Comparison of ENCODE assay signal across 9 cellular contexts in genomic region chr10:116274141-116274861, GRCh38. TPM values are rescaled to one million over a fixed set of nuclear protein-coding genes. Genes with fewer than 3 reads are reported as not detected.
DNase-seq lines count a peak whose midpoint lies in the region; ATAC-seq and TF ChIP-seq lines count a peak whose summit lies in the region.
"Had no signal": no experiment of that assay in that cellular context is flagged by ENCODE, and none has a peak within 500 bp of the region (broad histone marks: within the 10 kb centered on the region; RNA-seq: fewer than 3 reads in every experiment).

No MANE protein-coding gene starts in this region.

- TF ChIP-seq CTCF in nephron (IDR thresholded peaks at IDR 0.05; ENCODE audit: unreplicated experiment in 3 of 3): no peak
- TF ChIP-seq CTCF in natural killer cell (IDR thresholded peaks at IDR 0.05): no peak

- H3K9me3 Mint-ChIP-seq in nephron: no peaks in the 10 kb centered on the region
- peaks cover 0 to 5% of the 10 kb centered on the region in 2 donors for H3K9me3 Mint-ChIP-seq in natural killer cell

- H3K27ac Mint-ChIP-seq in nephron (peak overlapping the region; percentile 78 to 87 (median 84)), natural killer cell (no peak overlapping the region)

- ATAC-seq in natural killer cell: no peak

- intact Hi-C loops in natural killer cell (cut with micrococcal nuclease): no loop called here

- peaks cover 23% of the 10 kb centered on the region for H3K4me1 Mint-ChIP-seq in nephron
- peaks cover 0 to 13% of the 10 kb centered on the region in 2 donors for H3K4me1 Mint-ChIP-seq in natural killer cell

- DNase-seq in AG08396 (ENCODE audit: low spot score): peak; percentile 45
- peak; percentile 79 for DNase-seq in LHCN-M2 (ENCODE audit: low read depth)
- peak; percentile 67 for DNase-seq in ecto neural progenitor cell (ENCODE audit: low spot score)
- no peak for DNase-seq in OCI-M1 (lab: John Stamatoyannopoulos, UW)
- DNase-seq in mesenteric fat pad (ENCODE audit: low spot score): no peak
- DNase-seq in natural killer cell: no peak
- no peak for DNase-seq in NK-92 (lab: John Stamatoyannopoulos, UW; ENCODE audit: unreplicated experiment)
- DNase-seq: effector CD8-positive, alpha-beta T cell had no signal

- H3K4me3 Mint-ChIP-seq in nephron (peak overlapping the region; percentile 86 to 96 (median 94)), natural killer cell (no peak overlapping the region)

- H3K27me3 Mint-ChIP-seq in nephron (ENCODE audit: low read depth): peaks cover 54% of the 10 kb centered on the region
- H3K27me3 Mint-ChIP-seq in natural killer cell (ENCODE audit: low read depth in 2 of 2): peaks cover 31 to 39% of the 10 kb centered on the region in 2 donors

- no peaks in the 10 kb centered on the region for H3K36me3 Mint-ChIP-seq in nephron (ENCODE audit: low read depth)
- H3K36me3 Mint-ChIP-seq in natural killer cell: no peaks in the 10 kb centered on the region

RNA-seq across cellular contexts. Expression of gene GFRA1, which starts 1.3 kb away (rescaled TPM):
- total RNA-seq in LHCN-M2 (2014; rRNA removed) (2.1 and 3.2 TPM in 2 replicates), mesenteric fat pad (18.3 TPM), natural killer cell (not detected)
- polyA plus RNA-seq in LHCN-M2 (2012): 15.8 TPM

RNA-seq across cellular contexts. Expression of gene CCDC172, which starts 49.9 kb away (rescaled TPM):
- total RNA-seq in LHCN-M2 (2014; rRNA removed): not detected in 2 replicates
- polyA plus RNA-seq in LHCN-M2 (2012): not detected
- total RNA-seq in mesenteric fat pad: not detected
- total RNA-seq in natural killer cell: not detected

Comparison
In these comparisons a context has a peak if more than half of its experiments do, and no peak if none do; other contexts are left out.
1. DNase-seq: peak in AG08396 (single experiment), LHCN-M2 (single experiment) and ecto neural progenitor cell (single experiment); none in OCI-M1 (single experiment), mesenteric fat pad (single experiment), natural killer cell (single experiment) and NK-92 (single experiment).
2. H3K27ac Mint-ChIP-seq: peak in nephron (3 of 3); none in natural killer cell (0 of 2).